In the genomic region with DNA sequence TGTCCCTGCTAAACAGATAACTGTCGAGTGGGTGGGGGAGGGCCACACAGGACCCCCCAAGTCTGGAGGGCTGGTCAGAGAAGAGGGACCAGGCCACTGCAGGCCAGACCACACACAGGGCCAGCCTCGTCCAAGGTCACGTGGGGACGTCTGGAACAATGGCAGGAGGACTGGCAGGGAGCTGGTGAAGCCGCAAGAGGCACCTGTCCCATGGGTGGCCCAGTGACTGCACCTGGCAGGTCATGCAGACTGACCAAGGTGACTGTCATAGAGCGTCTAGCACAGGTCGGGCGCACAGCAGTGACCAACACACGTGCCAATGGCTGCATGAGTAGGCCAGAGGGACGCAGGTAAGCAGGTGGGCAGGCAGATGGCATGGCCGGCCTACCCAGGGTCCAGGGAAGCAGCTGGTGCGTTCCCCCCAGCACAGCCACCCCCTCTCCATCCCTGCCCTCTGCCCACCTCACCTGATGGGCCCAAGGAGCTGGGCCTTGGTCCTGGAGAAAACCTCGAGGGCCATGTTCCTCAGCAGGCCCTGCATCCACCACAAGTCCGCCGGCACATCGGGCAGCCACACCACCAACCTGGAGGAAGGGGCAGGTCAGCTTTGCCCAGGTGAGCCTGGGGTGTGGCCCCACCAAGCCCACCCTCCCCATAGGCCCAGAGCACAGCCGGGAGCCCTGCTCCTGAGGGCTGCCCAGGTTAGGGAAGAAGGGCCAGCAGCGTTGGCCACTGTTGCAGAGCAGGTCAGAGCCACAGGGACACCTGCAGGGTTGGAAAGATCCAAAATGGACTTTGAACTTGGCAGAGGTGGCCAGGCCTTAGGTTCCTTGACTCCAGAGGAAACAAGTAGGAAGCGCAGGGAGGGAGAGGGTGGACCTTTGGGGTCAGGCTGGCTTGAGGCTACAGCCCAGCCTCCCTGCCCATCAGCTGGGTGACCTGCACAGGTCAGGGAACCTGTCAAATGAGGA, we compare ENCODE assay signal across 22 cellular contexts. TPM values are rescaled to one million over a fixed set of nuclear protein-coding genes. Genes with fewer than 3 reads are reported as not detected.
"Had no signal": no experiment of that assay in that cellular context is flagged by ENCODE, and none has a peak within 500 bp of the region (broad histone marks: within the 10 kb centered on the region; RNA-seq: fewer than 3 reads in every experiment).

No MANE protein-coding gene starts in this region.

- H3K27me3 Mint-ChIP-seq: activated CD4-positive, alpha-beta T cell treated with anti-CD3 and anti-CD28 coated beads, Interleukin-2, amount 10 ng/mL, durations not matched to agents 24 days and 14 days had no signal

- H3K4me1 ChIP-seq: colonic mucosa, esophagus muscularis mucosa, lower lobe of right lung, parathyroid adenoma, SJCRH30, transverse colon had no signal

- H3K4me3 Mint-ChIP-seq: activated CD4-positive, alpha-beta T cell treated with anti-CD3 and anti-CD28 coated beads, Interleukin-2, amount 10 ng/mL, durations not matched to agents 24 days and 14 days; activated CD8-positive, alpha-beta T cell treated with anti-CD3 and anti-CD28 coated beads, Interleukin-2, amount 10 ng/mL, durations not matched to agents 7 days and 5 days; activated naive CD4-positive, alpha-beta T cell treated with anti-CD3 and anti-CD28 coated beads, Interleukin-2, amount 10 ng/mL, durations not matched to agents 7 days and 5 days; activated T-helper 1 cell treated with anti-CD3 and anti-CD28 coated beads, Interleukin-12 subunit alpha, Interleukin-12 subunit beta, Interleukin-2, Interleukin-4 antibody, amounts not matched to agents 30 ng/mL and 10 ng/mL and 1 ng/mL, durations not matched to agents 14 hours and 24 hours and 36 hours; mesothelial cell of epicardium; neural crest cell; T-helper 17 cell had no signal

- H3K27ac ChIP-seq: cardiac muscle cell, colonic mucosa, esophagus muscularis mucosa, lower lobe of right lung, parathyroid adenoma, SJCRH30, transverse colon had no signal

- H3K27me3 ChIP-seq: cardiac muscle cell, colonic mucosa, transverse colon had no signal

- H3K4me3 ChIP-seq: cardiac muscle cell, colonic mucosa, esophagus muscularis mucosa, lower lobe of right lung, SJCRH30, transverse colon had no signal

- H3K36me3 ChIP-seq: cardiac muscle cell, colonic mucosa, esophagus muscularis mucosa, lower lobe of right lung, SJCRH30, transverse colon had no signal

- H3K36me3 Mint-ChIP-seq: activated naive CD4-positive, alpha-beta T cell treated with anti-CD3 and anti-CD28 coated beads, Interleukin-2, amount 10 ng/mL, durations not matched to agents 7 days and 5 days; mesothelial cell of epicardium had no signal

- DNase-seq: activated CD4-positive, alpha-beta T cell treated with anti-CD3 and anti-CD28 coated beads, Interleukin-2, amount 10 ng/mL, durations not matched to agents 24 days and 14 days; activated CD4-positive, CD25-positive, alpha-beta regulatory T cell; activated CD8-positive, alpha-beta T cell treated with anti-CD3 and anti-CD28 coated beads, Interleukin-2, amount 10 ng/mL, durations not matched to agents 7 days and 5 days; activated naive CD4-positive, alpha-beta T cell treated with anti-CD3 and anti-CD28 coated beads, Interleukin-2, amount 10 ng/mL, durations not matched to agents 7 days and 5 days; colonic mucosa; hippocampal formation; kidney glomerular epithelial cell; lower lobe of right lung; SJCRH30; stimulated activated CD4-positive, alpha-beta T cell treated with anti-CD3 and anti-CD28 coated beads, Interleukin-4, amount 100 ng/mL, for 24 hours; stimulated activated naive CD4-positive, alpha-beta T cell treated with Interleukin-2 at 50 U/mL for 16 hours; T-helper 17 cell; transverse colon had no signal

- H3K9me3 ChIP-seq: colonic mucosa, esophagus muscularis mucosa, lower lobe of right lung, SJCRH30, transverse colon had no signal

- H3K4me1 Mint-ChIP-seq: activated CD4-positive, alpha-beta T cell treated with anti-CD3 and anti-CD28 coated beads, Interleukin-2, amount 10 ng/mL, durations not matched to agents 24 days and 14 days; activated naive CD4-positive, alpha-beta T cell treated with anti-CD3 and anti-CD28 coated beads, Interleukin-2, amount 10 ng/mL, durations not matched to agents 7 days and 5 days; mesothelial cell of epicardium had no signal

- ATAC-seq: activated CD8-positive, alpha-beta T cell treated with anti-CD3 and anti-CD28 coated beads, Interleukin-2, amount 10 ng/mL, durations not matched to agents 7 days and 5 days; lower lobe of right lung; T-helper 17 cell had no signal

- H3K9me3 Mint-ChIP-seq: activated CD4-positive, alpha-beta T cell treated with anti-CD3 and anti-CD28 coated beads, Interleukin-2, amount 10 ng/mL, durations not matched to agents 24 days and 14 days; activated naive CD4-positive, alpha-beta T cell treated with anti-CD3 and anti-CD28 coated beads, Interleukin-2, amount 10 ng/mL, durations not matched to agents 7 days and 5 days; activated T-helper 1 cell treated with anti-CD3 and anti-CD28 coated beads, Interleukin-12 subunit alpha, Interleukin-12 subunit beta, Interleukin-2, Interleukin-4 antibody, amounts not matched to agents 30 ng/mL and 10 ng/mL and 1 ng/mL, durations not matched to agents 14 hours and 24 hours and 36 hours; mesothelial cell of epicardium; neural crest cell had no signal

- H3K27ac Mint-ChIP-seq: activated CD4-positive, alpha-beta T cell treated with anti-CD3 and anti-CD28 coated beads, Interleukin-2, amount 10 ng/mL, durations not matched to agents 24 days and 14 days; activated CD8-positive, alpha-beta T cell treated with anti-CD3 and anti-CD28 coated beads, Interleukin-2, amount 10 ng/mL, durations not matched to agents 7 days and 5 days; activated naive CD4-positive, alpha-beta T cell treated with anti-CD3 and anti-CD28 coated beads, Interleukin-2, amount 10 ng/mL, durations not matched to agents 7 days and 5 days; activated T-helper 1 cell treated with anti-CD3 and anti-CD28 coated beads, Interleukin-12 subunit alpha, Interleukin-12 subunit beta, Interleukin-2, Interleukin-4 antibody, amounts not matched to agents 30 ng/mL and 10 ng/mL and 1 ng/mL, durations not matched to agents 14 hours and 24 hours and 36 hours; mesothelial cell of epicardium; T-helper 17 cell had no signal

RNA-seq across cellular contexts. Expression of a gene that starts 10.4 kb away (rescaled TPM):
- total RNA-seq: activated CD4-positive, alpha-beta T cell treated with anti-CD3 and anti-CD28 coated beads, Interleukin-2, amount 10 ng/mL, durations not matched to agents 24 days and 14 days; activated CD8-positive, alpha-beta T cell treated with anti-CD3 and anti-CD28 coated beads, Interleukin-2, amount 10 ng/mL, durations not matched to agents 7 days and 5 days; activated T-helper 1 cell treated with anti-CD3 and anti-CD28 coated beads, Interleukin-12 subunit alpha, Interleukin-12 subunit beta, Interleukin-2, Interleukin-4 antibody, amounts not matched to agents 30 ng/mL and 10 ng/mL and 1 ng/mL, durations not matched to agents 14 hours and 24 hours and 36 hours; cardiac muscle cell; colonic mucosa; esophagus muscularis mucosa; lower lobe of right lung; mesothelial cell of epicardium; myocyte; neural crest cell; renal cortical epithelial cell; SJCRH30; skeletal muscle tissue; T-helper 17 cell; transverse colon had no signal

RNA-seq across cellular contexts. Expression of a gene that starts 19.1 kb away (rescaled TPM):
- total RNA-seq: activated CD4-positive, alpha-beta T cell treated with anti-CD3 and anti-CD28 coated beads, Interleukin-2, amount 10 ng/mL, durations not matched to agents 24 days and 14 days; activated CD8-positive, alpha-beta T cell treated with anti-CD3 and anti-CD28 coated beads, Interleukin-2, amount 10 ng/mL, durations not matched to agents 7 days and 5 days; activated T-helper 1 cell treated with anti-CD3 and anti-CD28 coated beads, Interleukin-12 subunit alpha, Interleukin-12 subunit beta, Interleukin-2, Interleukin-4 antibody, amounts not matched to agents 30 ng/mL and 10 ng/mL and 1 ng/mL, durations not matched to agents 14 hours and 24 hours and 36 hours; lower lobe of right lung; myocyte; SJCRH30; T-helper 17 cell had no signal

RNA-seq across cellular contexts. Expression of a gene that starts 42.2 kb away (rescaled TPM):
- total RNA-seq: T-helper 17 cell had no signal
